12 cellular contexts compared by ENCODE assay signal in the genomic region with DNA sequence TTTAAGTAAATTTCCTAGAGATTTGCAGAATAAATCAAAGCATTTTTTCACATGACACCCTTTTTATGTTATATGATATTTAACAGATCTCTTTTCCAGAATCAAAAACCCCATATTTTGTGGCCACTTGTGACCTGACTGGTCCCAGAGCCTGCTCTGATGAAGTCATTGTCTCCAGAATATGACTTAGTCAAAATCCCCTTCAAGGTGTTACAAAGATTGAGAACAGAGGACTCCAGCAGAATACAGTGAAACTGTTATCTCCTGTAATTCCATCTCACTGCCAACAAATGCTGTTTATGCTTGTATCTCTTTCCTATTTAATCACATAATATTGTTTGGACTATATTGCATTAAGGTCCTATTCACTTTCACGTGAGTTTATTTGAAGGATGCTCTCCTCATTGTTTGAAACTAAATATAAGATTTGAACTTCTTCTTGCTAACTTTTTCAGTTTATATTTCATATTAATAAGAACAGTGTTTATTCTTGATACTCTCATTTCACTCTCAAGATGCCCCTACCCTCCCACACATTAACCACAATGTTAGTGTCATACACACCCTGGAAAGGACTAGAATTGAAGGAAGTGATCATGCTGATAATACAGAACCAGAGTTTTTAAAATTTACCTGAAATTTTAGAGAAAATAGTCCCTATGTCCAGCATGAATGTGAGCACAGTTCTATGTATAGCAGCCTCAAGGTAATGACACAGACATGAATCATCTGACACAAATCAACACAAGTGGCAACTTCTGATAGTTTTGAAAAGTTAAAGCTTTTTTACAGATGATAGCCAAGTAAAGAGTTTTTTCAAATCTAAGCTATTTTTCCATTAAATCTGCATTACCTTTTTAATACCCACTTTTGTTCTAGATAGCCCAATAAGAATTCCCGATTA. TPM values are rescaled to one million over a fixed set of nuclear protein-coding genes. Genes with fewer than 3 reads are reported as not detected.
DNase-seq lines count a peak whose midpoint lies in the region; ATAC-seq and TF ChIP-seq lines count a peak whose summit lies in the region.
"Had no signal": no experiment of that assay in that cellular context is flagged by ENCODE, and none has a peak within 500 bp of the region (broad histone marks: within the 10 kb centered on the region; RNA-seq: fewer than 3 reads in every experiment).

No MANE protein-coding gene starts in this region.

- no peaks in the 10 kb centered on the region for H3K36me3 Mint-ChIP-seq in Caco-2 (ENCODE audit: insufficient read depth, unreplicated experiment)

- no peaks in the 10 kb centered on the region for H3K4me1 Mint-ChIP-seq in Caco-2 (ENCODE audit: low read depth, unreplicated experiment)

- no peak overlapping the region for H3K27ac ChIP-seq in RWPE1
- H3K27ac ChIP-seq: BLaER1, left ventricle myocardium inferior, skin epidermis had no signal

- no peaks in the 10 kb centered on the region for H3K4me1 ChIP-seq in Caco-2
- H3K4me1 ChIP-seq: left ventricle myocardium inferior had no signal

- BruUV-seq in Caco-2 (replicated peaks; lab: Mats Ljungman, UMichigan): no TSS peak

- POLR2A ChIA-PET in RWPE1 (lab: Yijun Ruan, JAX; ENCODE audit: low non-redundant PET) (no interaction called here), Caco-2 (lab: Charles Lee) (no interaction called here)

- intact Hi-C loops in left ventricle myocardium superior (cut with micrococcal nuclease): no loop called here
- intact Hi-C loops in cardiac septum (cut with DNase I): loop anchor here (10.0 kb wide), 2 partner anchors 203 to 413 kb away; partner anchors contain the start of gene RGS2
- intact Hi-C loops in Caco-2 (cut with micrococcal nuclease; ENCODE audit: unreplicated experiment): no loop called here

- H3K27me3 ChIP-seq in Caco-2 (replicated peaks; ENCODE audit: control insufficient read depth, insufficient read depth, low read length): no peaks in the 10 kb centered on the region
- H3K27me3 ChIP-seq: BLaER1 had no signal

- TF ChIP-seq CTCF in RWPE1 (conservative IDR thresholded peaks at IDR 0.05; ENCODE audit: low read depth) (no peak), Caco-2 (IDR thresholded peaks at IDR 0.05; ENCODE audit: insufficient read depth in 1 of 2, low read depth in 1 of 2, low read length in 1 of 2, severe bottlenecking in 1 of 2, unreplicated experiment in 1 of 2) (no peak)

- DNase-seq in left ventricle myocardium superior (no peak), cardiac septum (ENCODE audit: low spot score) (no peak), RWPE1 (ENCODE audit: low spot score) (peak; percentile 31), cerebellar cortex (ENCODE audit: low spot score) (no peak), Caco-2 (no peak), T-helper 1 cell (no peak)
- DNase-seq: left ventricle myocardium inferior, SHP77 had no signal

- ATAC-seq in left ventricle myocardium superior: peak; percentile 18
- peak; percentile 64 for ATAC-seq in HG02884 (IDR thresholded peaks at IDR 0.05; ENCODE audit: unreplicated experiment)
- ATAC-seq in GM21528 (IDR thresholded peaks at IDR 0.05; ENCODE audit: low FRiP score, unreplicated experiment): no peak

- H3K36me3 ChIP-seq in Caco-2 (ENCODE audit: control insufficient read depth, insufficient read depth, low read length): no peaks in the 10 kb centered on the region
- H3K36me3 ChIP-seq: BLaER1, left ventricle myocardium inferior had no signal

- peaks cover 7% of the 10 kb centered on the region for H3K27me3 Mint-ChIP-seq in Caco-2 (ENCODE audit: insufficient read depth, unreplicated experiment)

- H3K9me3 ChIP-seq in Caco-2: no peaks in the 10 kb centered on the region
- H3K9me3 ChIP-seq: BLaER1, left ventricle myocardium inferior had no signal

- H3K4me3 Mint-ChIP-seq in Caco-2 (ENCODE audit: unreplicated experiment): no peak overlapping the region

- CTCF ChIA-PET in RWPE1 (lab: Yijun Ruan, JAX): interaction anchor here (0.6 to 0.7 kb wide), 3 partner anchors 9 to 1097 kb away, joined by 3 to 4 read pairs (median 3); no protein-coding TSS in a partner anchor
- CTCF ChIA-PET in Caco-2 (lab: Charles Lee): no interaction called here

- no peak overlapping the region for H3K4me3 ChIP-seq in Caco-2 (ENCODE audit: low read depth, low read length)
- H3K4me3 ChIP-seq: BLaER1, left ventricle myocardium inferior, skin epidermis had no signal

- no peaks in the 10 kb centered on the region for H3K9me3 Mint-ChIP-seq in Caco-2 (ENCODE audit: unreplicated experiment)

- H3K27ac Mint-ChIP-seq in Caco-2 (ENCODE audit: unreplicated experiment): no peak overlapping the region

RNA-seq across cellular contexts. Expression of gene RGS1, which starts 25.8 kb away (rescaled TPM):
- total RNA-seq in left ventricle myocardium superior: 0.59 TPM
- total RNA-seq in cardiac septum: 2.6 TPM
- total RNA-seq in Caco-2 (2022): not detected in 2 replicates

RNA-seq across cellular contexts. Expression of gene RGS13, which starts 34.5 kb away (rescaled TPM):
- total RNA-seq in left ventricle myocardium superior (not detected), cardiac septum (0.27 TPM), Caco-2 (2022) (not detected in 2 replicates)
